1 cellular context compared by ENCODE assay signal in genomic region chr1:184052194-184052559, GRCh38.
TF ChIP-seq lines count a peak whose summit lies in the region.

No MANE protein-coding gene starts in this region.

TF ChIP-seq in K562, 482 proteins besides CTCF, POLR2A, EP300 and RAD21 (continued from another document and continues in another):
- TF ChIP-seq, protein P1, sequence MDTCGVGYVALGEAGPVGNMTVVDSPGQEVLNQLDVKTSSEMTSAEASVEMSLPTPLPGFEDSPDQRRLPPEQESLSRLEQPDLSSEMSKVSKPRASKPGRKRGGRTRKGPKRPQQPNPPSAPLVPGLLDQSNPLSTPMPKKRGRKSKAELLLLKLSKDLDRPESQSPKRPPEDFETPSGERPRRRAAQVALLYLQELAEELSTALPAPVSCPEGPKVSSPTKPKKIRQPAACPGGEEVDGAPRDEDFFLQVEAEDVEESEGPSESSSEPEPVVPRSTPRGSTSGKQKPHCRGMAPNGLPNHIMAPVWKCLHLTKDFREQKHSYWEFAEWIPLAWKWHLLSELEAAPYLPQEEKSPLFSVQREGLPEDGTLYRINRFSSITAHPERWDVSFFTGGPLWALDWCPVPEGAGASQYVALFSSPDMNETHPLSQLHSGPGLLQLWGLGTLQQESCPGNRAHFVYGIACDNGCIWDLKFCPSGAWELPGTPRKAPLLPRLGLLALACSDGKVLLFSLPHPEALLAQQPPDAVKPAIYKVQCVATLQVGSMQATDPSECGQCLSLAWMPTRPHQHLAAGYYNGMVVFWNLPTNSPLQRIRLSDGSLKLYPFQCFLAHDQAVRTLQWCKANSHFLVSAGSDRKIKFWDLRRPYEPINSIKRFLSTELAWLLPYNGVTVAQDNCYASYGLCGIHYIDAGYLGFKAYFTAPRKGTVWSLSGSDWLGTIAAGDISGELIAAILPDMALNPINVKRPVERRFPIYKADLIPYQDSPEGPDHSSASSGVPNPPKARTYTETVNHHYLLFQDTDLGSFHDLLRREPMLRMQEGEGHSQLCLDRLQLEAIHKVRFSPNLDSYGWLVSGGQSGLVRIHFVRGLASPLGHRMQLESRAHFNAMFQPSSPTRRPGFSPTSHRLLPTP (IDR thresholded peaks at IDR 0.05; ENCODE audit: borderline replicate concordance, extremely low read depth, insufficient read length), result no peak
- TF ChIP-seq NR2C1 (IDR thresholded peaks at IDR 0.05), result no peak
- no peak for TF ChIP-seq NR2C1 (tag; IDR thresholded peaks at IDR 0.05)
- TF ChIP-seq ZNF165 (CRISPR knock-in tag; IDR thresholded peaks at IDR 0.05; ENCODE audit: borderline replicate concordance), result no peak
- no peak for TF ChIP-seq PKNOX1 (IDR thresholded peaks at IDR 0.05)
- no peak for TF ChIP-seq MCM2 (IDR thresholded peaks at IDR 0.05; ENCODE audit: low read depth)
- TF ChIP-seq ETS2 (tag; IDR thresholded peaks at IDR 0.05; ENCODE audit: borderline replicate concordance, poor library complexity, severe bottlenecking), result no peak
- peak; percentile 50; the same call in 1 of the 2 replicates for TF ChIP-seq SMARCC2 (IDR thresholded peaks at IDR 0.05; ENCODE audit: low read depth)
- TF ChIP-seq RAD51 (IDR thresholded peaks at IDR 0.05; ENCODE audit: borderline replicate concordance, low read depth), result no peak
- TF ChIP-seq NFRKB (IDR thresholded peaks at IDR 0.05; ENCODE audit: low read depth), result no peak
- TF ChIP-seq BCOR (IDR thresholded peaks at IDR 0.05), result no peak
- no peak for TF ChIP-seq MBD1 (CRISPR knock-in tag; IDR thresholded peaks at IDR 0.05)
- no peak for TF ChIP-seq ZBTB34 (CRISPR knock-in tag; IDR thresholded peaks at IDR 0.05)
- TF ChIP-seq IFI16 (CRISPR knock-in tag; IDR thresholded peaks at IDR 0.05), result no peak
- TF ChIP-seq MED1 (CRISPR knock-in tag; IDR thresholded peaks at IDR 0.05; ENCODE audit: borderline replicate concordance), result no peak
- no peak for TF ChIP-seq ETS1 (conservative IDR thresholded peaks at IDR 0.05; ENCODE audit: control insufficient read depth, low read depth, low read length)
- TF ChIP-seq ZNF407 (IDR thresholded peaks at IDR 0.05; ENCODE audit: low read depth), result no peak
- no peak for TF ChIP-seq ATF3 (IDR thresholded peaks at IDR 0.05)
- 0 out of 2 replicates have a peak, but pooled peaks have one; percentile 8 for TF ChIP-seq ATF3 (CRISPR knock-in tag; conservative IDR thresholded peaks at IDR 0.05)
- no peak for TF ChIP-seq ZNF175 (CRISPR knock-in tag; IDR thresholded peaks at IDR 0.05; ENCODE audit: low read depth)
- TF ChIP-seq ZBTB7A (IDR thresholded peaks at IDR 0.05; ENCODE audit: borderline replicate concordance, control insufficient read depth, low read depth, low read length), result no peak
- no peak for TF ChIP-seq ZNF75A (CRISPR knock-in tag; IDR thresholded peaks at IDR 0.05)
- peak; percentile 1; the same call in 1 of the 2 replicates for TF ChIP-seq NFE2 (IDR thresholded peaks at IDR 0.05; ENCODE audit: low read depth)
- no peak for TF ChIP-seq NUFIP1 (IDR thresholded peaks at IDR 0.05; ENCODE audit: partially characterized antibody)
- no peak for TF ChIP-seq CREM (IDR thresholded peaks at IDR 0.05; ENCODE audit: low read depth)
- no peak for TF ChIP-seq TSHZ1 (CRISPR knock-in tag; IDR thresholded peaks at IDR 0.05)
- TF ChIP-seq KAT2B (IDR thresholded peaks at IDR 0.05; ENCODE audit: low read depth, low read length), result no peak
- no peak for TF ChIP-seq CBFB (CRISPR knock-in tag; IDR thresholded peaks at IDR 0.05)
- TF ChIP-seq STAT5A (IDR thresholded peaks at IDR 0.05; ENCODE audit: borderline replicate concordance, low read length), result no peak
- TF ChIP-seq, protein P2, sequence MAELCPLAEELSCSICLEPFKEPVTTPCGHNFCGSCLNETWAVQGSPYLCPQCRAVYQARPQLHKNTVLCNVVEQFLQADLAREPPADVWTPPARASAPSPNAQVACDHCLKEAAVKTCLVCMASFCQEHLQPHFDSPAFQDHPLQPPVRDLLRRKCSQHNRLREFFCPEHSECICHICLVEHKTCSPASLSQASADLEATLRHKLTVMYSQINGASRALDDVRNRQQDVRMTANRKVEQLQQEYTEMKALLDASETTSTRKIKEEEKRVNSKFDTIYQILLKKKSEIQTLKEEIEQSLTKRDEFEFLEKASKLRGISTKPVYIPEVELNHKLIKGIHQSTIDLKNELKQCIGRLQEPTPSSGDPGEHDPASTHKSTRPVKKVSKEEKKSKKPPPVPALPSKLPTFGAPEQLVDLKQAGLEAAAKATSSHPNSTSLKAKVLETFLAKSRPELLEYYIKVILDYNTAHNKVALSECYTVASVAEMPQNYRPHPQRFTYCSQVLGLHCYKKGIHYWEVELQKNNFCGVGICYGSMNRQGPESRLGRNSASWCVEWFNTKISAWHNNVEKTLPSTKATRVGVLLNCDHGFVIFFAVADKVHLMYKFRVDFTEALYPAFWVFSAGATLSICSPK (IDR thresholded peaks at IDR 0.05; ENCODE audit: borderline replicate concordance), result no peak
- TF ChIP-seq PHF21A (IDR thresholded peaks at IDR 0.05; ENCODE audit: borderline replicate concordance, low read depth), result no peak
- no peak for TF ChIP-seq SIN3A (IDR thresholded peaks at IDR 0.05; ENCODE audit: borderline replicate concordance in 2 of 2, control insufficient read depth in 1 of 2, low read depth in 2 of 2, low read length in 2 of 2)
- TF ChIP-seq GTF2F1 (IDR thresholded peaks at IDR 0.05; ENCODE audit: low read depth, low read length), result no peak
- TF ChIP-seq HNRNPH1 (optimal IDR thresholded peaks at IDR 0.05; ENCODE audit: low read depth, low read length), result no peak
- no peak for TF ChIP-seq FOS (IDR thresholded peaks at IDR 0.05; ENCODE audit: extremely low read depth, insufficient read length)
- no peak for TF ChIP-seq TAL1 (IDR thresholded peaks at IDR 0.05)
- TF ChIP-seq ZNF324 (CRISPR knock-in tag; IDR thresholded peaks at IDR 0.05), result no peak
